ENCODE assay signal across 13 cellular contexts in the genomic region with DNA sequence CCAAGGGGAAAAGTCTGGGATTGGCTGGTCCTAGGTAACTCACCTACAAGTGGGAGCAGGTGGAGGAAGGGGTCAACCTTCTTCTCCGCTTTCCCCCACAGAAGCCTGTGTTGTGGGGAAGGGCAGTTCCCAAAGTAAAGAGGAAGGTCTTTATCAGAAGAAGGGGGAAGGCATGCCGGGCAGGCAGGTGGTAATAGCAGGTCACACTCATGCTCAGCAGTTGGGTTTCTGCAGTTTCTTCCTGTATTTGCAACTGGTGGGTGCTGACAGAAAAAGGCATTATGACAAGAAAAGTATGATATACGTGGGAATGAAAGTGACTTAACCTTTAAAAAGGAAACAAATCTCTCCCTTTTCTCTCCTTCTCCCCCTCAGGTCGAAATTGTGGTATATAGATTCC. TPM values are rescaled to one million over a fixed set of nuclear protein-coding genes. Genes with fewer than 3 reads are reported as not detected.
DNase-seq lines count a peak whose midpoint lies in the region; ATAC-seq lines count a peak whose summit lies in the region.
"Had no signal": no experiment of that assay in that cellular context is flagged by ENCODE, and none has a peak within 500 bp of the region (broad histone marks: within the 10 kb centered on the region; RNA-seq: fewer than 3 reads in every experiment).

No MANE protein-coding gene starts in this region.

- no peaks in the 10 kb centered on the region for H3K9me3 Mint-ChIP-seq in activated T-cell treated with anti-CD3 and anti-CD28 coated beads, Interleukin-2, amount 50 U/mL, for 24 hours
- no peaks in the 10 kb centered on the region for H3K9me3 Mint-ChIP-seq in stimulated activated memory B cell treated with anti-CD40 and anti-IgM and Interleukin-4, amounts not matched to agents 10 μg/mL and 1 μg/mL and 100 μg/mL, for 72 hours

- no peak for ATAC-seq in stimulated activated memory B cell treated with anti-CD40 and anti-IgM and Interleukin-4, amounts not matched to agents 10 μg/mL and 1 μg/mL and 100 μg/mL, for 72 hours

- peaks cover 26% of the 10 kb centered on the region for H3K36me3 ChIP-seq in KOPT-K1 (ENCODE audit: insufficient read depth, low read length)
- H3K36me3 ChIP-seq: Peyer's patch had no signal

- peak overlapping the region; percentile 90 for H3K27ac ChIP-seq in KOPT-K1 (ENCODE audit: low read depth, low read length, poor library complexity, severe bottlenecking)

- H3K36me3 Mint-ChIP-seq in activated T-cell treated with anti-CD3 and anti-CD28 coated beads, Interleukin-2, amount 50 U/mL, for 24 hours (ENCODE audit: low read depth) = peaks cover 48% of the 10 kb centered on the region
- H3K36me3 Mint-ChIP-seq in stimulated activated memory B cell treated with anti-CD40 and anti-IgM and Interleukin-4, amounts not matched to agents 10 μg/mL and 1 μg/mL and 100 μg/mL, for 72 hours = peaks cover 10% of the 10 kb centered on the region
- H3K36me3 Mint-ChIP-seq: brain had no signal

- H3K9me3 ChIP-seq in KOPT-K1 (ENCODE audit: insufficient read depth, low read length, poor library complexity, severe bottlenecking) = no peaks in the 10 kb centered on the region
- H3K9me3 ChIP-seq: Peyer's patch had no signal

- peak overlapping the region; percentile 87 for H3K4me3 Mint-ChIP-seq in activated T-cell treated with anti-CD3 and anti-CD28 coated beads, Interleukin-2, amount 50 U/mL, for 24 hours
- H3K4me3 Mint-ChIP-seq in stimulated activated memory B cell treated with anti-CD40 and anti-IgM and Interleukin-4, amounts not matched to agents 10 μg/mL and 1 μg/mL and 100 μg/mL, for 72 hours = peak overlapping the region; percentile 15

- DNase-seq in activated T-cell treated with anti-CD3 and anti-CD28 coated beads, Interleukin-2, amount 50 U/mL, for 24 hours = no peak
- no peak for DNase-seq in activated T-cell treated with anti-CD3 and anti-CD28 coated beads, Interleukin-2, amount 50 U/mL, for 48 hours
- DNase-seq in activated naive CD4-positive, alpha-beta T cell treated with anti-CD3 and anti-CD28 coated beads, Interleukin-2, amount 50 U/mL, for 16 hours = peak; percentile 14
- DNase-seq in NCI-H1436 (lab: John Stamatoyannopoulos, UW) = no peak
- no peak for DNase-seq in GM03348 (ENCODE audit: low spot score)
- no peak for DNase-seq in ureter (ENCODE audit: low spot score)
- DNase-seq: activated CD8-positive, alpha-beta memory T cell treated with anti-CD3 and anti-CD28 coated beads, Interleukin-2, amount 50 U/mL, for 4 hours; DMS79 treated with DMSO at 0.1 percent for 48 hours; stimulated activated CD8-positive, alpha-beta memory T cell treated with anti-CD3 and anti-CD28 coated beads, Interleukin-4, amount 100 ng/mL, for 48 hours had no signal

- H3K4me1 Mint-ChIP-seq in activated T-cell treated with anti-CD3 and anti-CD28 coated beads, Interleukin-2, amount 50 U/mL, for 24 hours (ENCODE audit: low read depth) = peaks cover 66% of the 10 kb centered on the region
- peaks cover 39% of the 10 kb centered on the region for H3K4me1 Mint-ChIP-seq in stimulated activated memory B cell treated with anti-CD40 and anti-IgM and Interleukin-4, amounts not matched to agents 10 μg/mL and 1 μg/mL and 100 μg/mL, for 72 hours

- H3K27ac Mint-ChIP-seq in activated T-cell treated with anti-CD3 and anti-CD28 coated beads, Interleukin-2, amount 50 U/mL, for 24 hours = peak overlapping the region; percentile 94
- H3K27ac Mint-ChIP-seq in stimulated activated memory B cell treated with anti-CD40 and anti-IgM and Interleukin-4, amounts not matched to agents 10 μg/mL and 1 μg/mL and 100 μg/mL, for 72 hours = peak overlapping the region; percentile 64

- H3K27me3 Mint-ChIP-seq in activated T-cell treated with anti-CD3 and anti-CD28 coated beads, Interleukin-2, amount 50 U/mL, for 24 hours = peaks cover 33% of the 10 kb centered on the region
- no peaks in the 10 kb centered on the region for H3K27me3 Mint-ChIP-seq in stimulated activated memory B cell treated with anti-CD40 and anti-IgM and Interleukin-4, amounts not matched to agents 10 μg/mL and 1 μg/mL and 100 μg/mL, for 72 hours

RNA-seq across cellular contexts. Expression of a gene that starts 3.6 kb away (rescaled TPM):
- total RNA-seq in ureter = 48.1 TPM
